In the genomic region with DNA sequence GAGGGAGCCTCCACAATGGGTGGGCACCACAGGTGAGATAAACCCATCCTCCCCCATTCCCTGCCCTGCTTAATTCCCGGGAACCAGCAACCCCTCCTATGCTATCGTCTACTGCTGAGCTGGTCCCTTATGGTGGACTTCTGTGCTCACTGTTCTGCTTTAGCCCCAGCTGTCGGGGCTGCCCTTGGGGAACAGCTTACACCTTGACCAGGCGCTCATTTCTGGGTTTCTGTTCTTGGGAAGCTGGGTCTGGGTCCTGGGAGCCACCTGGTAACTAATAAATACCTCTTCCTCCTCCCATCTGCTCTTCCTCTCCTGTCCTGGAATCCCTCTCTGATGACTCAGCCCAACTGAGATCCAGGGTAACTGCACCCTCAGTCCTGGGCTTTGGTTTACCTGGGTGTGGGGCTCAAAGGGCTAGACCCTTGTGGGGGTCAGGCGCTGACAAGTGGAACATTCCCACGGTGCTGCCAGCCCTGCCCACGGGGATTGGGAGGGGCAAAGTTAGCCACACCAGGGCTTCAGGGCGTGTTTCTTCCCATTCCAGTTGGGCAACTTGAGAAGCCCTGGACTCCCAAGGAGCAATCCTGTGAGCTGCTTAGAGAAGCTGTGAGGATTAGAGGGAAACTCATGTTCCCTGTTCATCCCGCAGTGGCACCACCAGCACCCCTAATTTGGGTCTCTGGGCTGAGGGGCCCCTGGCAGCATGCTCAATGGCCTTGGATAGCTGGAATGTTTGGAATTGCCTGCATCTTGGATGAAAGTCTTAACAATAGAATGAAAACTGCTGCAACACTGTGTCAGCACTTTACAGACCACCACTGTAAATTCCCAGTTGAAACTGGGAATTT, we compare ENCODE assay signal across 10 cellular contexts. TPM values are rescaled to one million over a fixed set of nuclear protein-coding genes. Genes with fewer than 3 reads are reported as not detected.
A peak's percentile ranks its signal among the peaks of the same experiment; 100 is the strongest.
DNase-seq lines count a peak whose midpoint lies in the region; ATAC-seq, FAIRE-seq and TF ChIP-seq lines count a peak whose summit lies in the region.
"Had no signal": no experiment of that assay in that cellular context is flagged by ENCODE, and none has a peak within 500 bp of the region (broad histone marks: within the 10 kb centered on the region; RNA-seq: fewer than 3 reads in every experiment).

No MANE protein-coding gene starts in this region.

- peaks cover 0 to 6% of the 10 kb centered on the region in 2 donors for H3K36me3 Mint-ChIP-seq in CD4-positive, alpha-beta memory T cell
- no peaks in the 10 kb centered on the region for H3K36me3 Mint-ChIP-seq in natural killer cell treated with Interleukin-12 subunit alpha and Interleukin-12 subunit beta and Interleukin-15 and Interleukin-18, amount 100 ng/mL, for 72 hours

- H3K36me3 ChIP-seq in CD4-positive, alpha-beta memory T cell (ENCODE audit: insufficient read depth, low read length) = no peaks in the 10 kb centered on the region

- intact Hi-C loops in CD4-positive, alpha-beta memory T cell (cut with micrococcal nuclease) = no loop called here

- TF ChIP-seq CTCF in choroid plexus epithelial cell (conservative IDR thresholded peaks at IDR 0.05; ENCODE audit: low read depth, low read length) = no peak

- FAIRE-seq in GM19239 (lab: Jason Lieb, UNC) = no peak
- FAIRE-seq: frontal cortex had no signal

- H3K4me1 ChIP-seq in CD4-positive, alpha-beta memory T cell (ENCODE audit: insufficient read depth, low read length) = peaks cover 24% of the 10 kb centered on the region

- peaks cover 17 to 35% (median 26%) of the 10 kb centered on the region in 4 donors for H3K4me1 Mint-ChIP-seq in CD4-positive, alpha-beta memory T cell
- H3K4me1 Mint-ChIP-seq in natural killer cell treated with Interleukin-12 subunit alpha and Interleukin-12 subunit beta and Interleukin-15 and Interleukin-18, amount 100 ng/mL, for 72 hours (ENCODE audit: low read depth in 2 of 2) = peaks cover 25 to 29% of the 10 kb centered on the region in 2 donors

- CTCF ChIA-PET in CD4-positive, alpha-beta memory T cell (lab: Charles Lee; ENCODE audit: partially characterized antibody) = interaction anchor here (0.9 kb wide), 1 partner anchor 75 kb away, joined by 5 read pairs; no protein-coding TSS in a partner anchor

- ATAC-seq in natural killer cell treated with Interleukin-12 subunit alpha and Interleukin-12 subunit beta and Interleukin-15 and Interleukin-18, amount 100 ng/mL, for 72 hours = no peak

- POLR2A ChIA-PET in CD4-positive, alpha-beta memory T cell (lab: Charles Lee; ENCODE audit: partially characterized antibody) = interaction anchor here (1.8 kb wide), 1 partner anchor 76 kb away, joined by 4 read pairs; a partner anchor contains a TSS

- H3K27me3 Mint-ChIP-seq in CD4-positive, alpha-beta memory T cell = no peaks in the 10 kb centered on the region
- H3K27me3 Mint-ChIP-seq in natural killer cell treated with Interleukin-12 subunit alpha and Interleukin-12 subunit beta and Interleukin-15 and Interleukin-18, amount 100 ng/mL, for 72 hours = peaks cover 0 to 8% of the 10 kb centered on the region in 2 donors

- no peak overlapping the region for H3K27ac ChIP-seq in CD4-positive, alpha-beta memory T cell (ENCODE audit: low read depth, low read length)

- no peak overlapping the region for H3K4me3 ChIP-seq in CD4-positive, alpha-beta memory T cell (ENCODE audit: low read length in 2 of 2)
- peak overlapping the region; percentile 1 for H3K4me3 ChIP-seq in choroid plexus epithelial cell (ENCODE audit: low read depth, low read length)

- no peak for DNase-seq in CD4-positive, alpha-beta memory T cell
- peak; percentile 31 for DNase-seq in M059J (ENCODE audit: low read depth)
- no peak for DNase-seq in choroid plexus epithelial cell (ENCODE audit: low read depth)
- no peak for DNase-seq in natural killer cell treated with Interleukin-12 subunit alpha and Interleukin-12 subunit beta and Interleukin-15 and Interleukin-18, amount 100 ng/mL, for 72 hours (ENCODE audit: low spot score)
- DNase-seq in cerebellar nuclear complex (lab: John Stamatoyannopoulos, UW) = no peak
- no peak for DNase-seq in COR-L47 (lab: John Stamatoyannopoulos, UW)
- DNase-seq in NCI-H510A treated with DMSO at 0.1 percent for 48 hours (lab: John Stamatoyannopoulos, UW) = no peak
- DNase-seq in GM19239 (ENCODE audit: insufficient read length, low spot score) = no peak
- DNase-seq: NCI-H2081 had no signal

- no peaks in the 10 kb centered on the region for H3K27me3 ChIP-seq in CD4-positive, alpha-beta memory T cell (ENCODE audit: insufficient read depth, low read length)

- H3K9me3 ChIP-seq in CD4-positive, alpha-beta memory T cell (ENCODE audit: control insufficient read depth in 1 of 2, low read length in 2 of 2) = no peaks in the 10 kb centered on the region

- peak overlapping the region in 7 of 8 donors; percentile 39 to 97 (median 94) for H3K4me3 Mint-ChIP-seq in CD4-positive, alpha-beta memory T cell
- peak overlapping the region; percentile 89 for H3K4me3 Mint-ChIP-seq in natural killer cell treated with Interleukin-12 subunit alpha and Interleukin-12 subunit beta and Interleukin-15 and Interleukin-18, amount 100 ng/mL, for 72 hours

- H3K9me3 Mint-ChIP-seq in CD4-positive, alpha-beta memory T cell = no peaks in the 10 kb centered on the region
- H3K9me3 Mint-ChIP-seq in natural killer cell treated with Interleukin-12 subunit alpha and Interleukin-12 subunit beta and Interleukin-15 and Interleukin-18, amount 100 ng/mL, for 72 hours = no peaks in the 10 kb centered on the region

- peak overlapping the region in 3 of 7 donors; percentile 27 to 77 (median 69) for H3K27ac Mint-ChIP-seq in CD4-positive, alpha-beta memory T cell
- peak overlapping the region; percentile 80 to 89 for H3K27ac Mint-ChIP-seq in natural killer cell treated with Interleukin-12 subunit alpha and Interleukin-12 subunit beta and Interleukin-15 and Interleukin-18, amount 100 ng/mL, for 72 hours

RNA-seq across cellular contexts. Expression of a gene that starts 1.6 kb away (rescaled TPM):
- not detected for total RNA-seq in CD4-positive, alpha-beta memory T cell
- polyA plus RNA-seq in CD4-positive, alpha-beta memory T cell = 1 to 10 TPM in 1 of 2 donors, not detected in 1; 1.0 TPM
- 0.69 TPM in 1 of 2 replicates, not detected in the other for total RNA-seq in M059J (2014; rRNA removed; shearing (Covaris generic))
- 1 to 10 TPM; 1.0 to 1.4 TPM for total RNA-seq in natural killer cell treated with Interleukin-12 subunit alpha and Interleukin-12 subunit beta and Interleukin-15 and Interleukin-18, amount 100 ng/mL, for 72 hours
- total RNA-seq: frontal cortex had no signal

RNA-seq across cellular contexts. Expression of a gene that starts 4.2 kb away (rescaled TPM):
- total RNA-seq in CD4-positive, alpha-beta memory T cell = 10 to 100 TPM; 60.7 to 64.6 TPM
- polyA plus RNA-seq in CD4-positive, alpha-beta memory T cell = 10 to 100 TPM in 1 of 2 donors, 1 to 10 TPM in 1; 6.5 to 18.0 TPM
- total RNA-seq in M059J (2014; rRNA removed; shearing (Covaris generic)) = 47.0 and 61.0 TPM in 2 replicates
- 100 to 1,000 TPM in 1 of 2 donors, 10 to 100 TPM in 1; 92.2 to 150 TPM for total RNA-seq in natural killer cell treated with Interleukin-12 subunit alpha and Interleukin-12 subunit beta and Interleukin-15 and Interleukin-18, amount 100 ng/mL, for 72 hours
